ENCODE assay signal across 8 cellular contexts in genomic region chr1:38028105-38028591, GRCh38. TPM values are rescaled to one million over a fixed set of nuclear protein-coding genes. Genes with fewer than 3 reads are reported as not detected.
A peak's percentile ranks its signal among the peaks of the same experiment; 100 is the strongest.
DNase-seq lines count a peak whose midpoint lies in the region; ATAC-seq and TF ChIP-seq lines count a peak whose summit lies in the region.

No MANE protein-coding gene starts in this region.

- H4K20me1 ChIP-seq in mammary epithelial cell (ENCODE audit: insufficient read depth, low read length) = no peaks in the 10 kb centered on the region

- H3K9me3 Mint-ChIP-seq in stimulated activated naive CD8-positive, alpha-beta T cell treated with anti-CD3 and anti-CD28 coated beads, Interleukin-15, amount 100 ng/mL, for 72 hours = no peaks in the 10 kb centered on the region

- intact Hi-C loops in mammary epithelial cell (cut with micrococcal nuclease) = loop anchor here (5.0 to 10.0 kb wide), 6 partner anchors 89 to 1064 kb away; no protein-coding TSS in a partner anchor

- H3K27ac ChIP-seq in mammary epithelial cell (ENCODE audit: insufficient read depth, low read depth, low read length) = peak overlapping the region; percentile 68

- peak overlapping the region; percentile 78 for H3K4me2 ChIP-seq in mammary epithelial cell (ENCODE audit: insufficient read depth, low read depth, low read length)

- H3K9ac ChIP-seq in mammary epithelial cell (ENCODE audit: insufficient read depth, low read length) = peak overlapping the region; percentile 29

- peaks cover 66% of the 10 kb centered on the region for H3K4me1 Mint-ChIP-seq in stimulated activated naive CD8-positive, alpha-beta T cell treated with anti-CD3 and anti-CD28 coated beads, Interleukin-15, amount 100 ng/mL, for 72 hours

- CTCF ChIA-PET in mammary epithelial cell (lab: Charles Lee; ENCODE audit: low non-redundant PET) = interaction anchor here (0.6 to 1.1 kb wide), 3 partner anchors 9 to 1545 kb away, joined by 5 to 16 read pairs (median 11); no protein-coding TSS in a partner anchor

- no peaks in the 10 kb centered on the region for H3K9me3 ChIP-seq in mammary epithelial cell (replicated peaks; ENCODE audit: insufficient read depth, low read length)

- H3K27me3 Mint-ChIP-seq in stimulated activated naive CD8-positive, alpha-beta T cell treated with anti-CD3 and anti-CD28 coated beads, Interleukin-15, amount 100 ng/mL, for 72 hours = no peaks in the 10 kb centered on the region

- no peak overlapping the region for H2AFZ ChIP-seq in mammary epithelial cell (ENCODE audit: low read depth, low read length)

- ATAC-seq in GM18517 (IDR thresholded peaks at IDR 0.05; ENCODE audit: unreplicated experiment) (peak; percentile 74), GM21723 (IDR thresholded peaks at IDR 0.05; ENCODE audit: unreplicated experiment) (peak; percentile 69)
- peak; percentile 94 for ATAC-seq in stimulated activated naive CD8-positive, alpha-beta T cell treated with anti-CD3 and anti-CD28 coated beads, Interleukin-15, amount 100 ng/mL, for 72 hours

- no TSS peak for BruUV-seq in mammary epithelial cell (replicated peaks; lab: Mats Ljungman, UMichigan)

- peak overlapping the region in 1 of 2 donors; percentile 42 for H3K27ac Mint-ChIP-seq in stimulated activated naive CD8-positive, alpha-beta T cell treated with anti-CD3 and anti-CD28 coated beads, Interleukin-15, amount 100 ng/mL, for 72 hours

- H3K79me2 ChIP-seq in mammary epithelial cell (ENCODE audit: insufficient read depth, low read length) = no peaks in the 10 kb centered on the region

- dilution Hi-C loops in mammary epithelial cell (cut with HindIII; ENCODE audit: low sequenced_read_pairs) = no loop called here

- 10% methylated on average over 3 of the region's 3 CpGs for WGBS in mammary epithelial cell (ENCODE audit: low coverage, missing lambda C conversion rate)

- in situ Hi-C loops in mammary epithelial cell (cut with MboI; ENCODE audit: low sequenced_read_pairs in 2 of 2) = loop anchor here (5.0 to 25.0 kb wide), 3 partner anchors 559 to 804 kb away; no protein-coding TSS in a partner anchor

- DNase-seq in LHCN-M2 (ENCODE audit: low read depth) (peak; percentile 62), mammary epithelial cell (peak; percentile 93), AG08396 (ENCODE audit: low spot score) (no peak), KG1 (lab: John Stamatoyannopoulos, UW) (no peak), NCI-H2227 treated with DMSO at 0.1 percent for 48 hours (lab: John Stamatoyannopoulos, UW) (no peak)
- peak; percentile 80 to 91 for DNase-seq in stimulated activated naive CD8-positive, alpha-beta T cell treated with anti-CD3 and anti-CD28 coated beads, Interleukin-15, amount 100 ng/mL, for 72 hours

- no peaks in the 10 kb centered on the region for H3K27me3 ChIP-seq in mammary epithelial cell (ENCODE audit: insufficient read depth, low read length)

- H3K4me3 ChIP-seq in mammary epithelial cell (replicated peaks in 1 of 3; ENCODE audit: insufficient read depth in 1 of 3, low read depth in 2 of 3, low read length in 3 of 3) = no peak overlapping the region

- peak overlapping the region; percentile 33 to 75 for H3K4me3 Mint-ChIP-seq in stimulated activated naive CD8-positive, alpha-beta T cell treated with anti-CD3 and anti-CD28 coated beads, Interleukin-15, amount 100 ng/mL, for 72 hours

- peaks cover 65% of the 10 kb centered on the region for H3K4me1 ChIP-seq in mammary epithelial cell (ENCODE audit: insufficient read depth, low read length)

- no peak for TF ChIP-seq CTCF in mammary epithelial cell (conservative IDR thresholded peaks at IDR 0.05 in 1 of 2, IDR thresholded peaks at IDR 0.05 in 1 of 2; ENCODE audit: extremely low read depth in 1 of 2, insufficient read depth in 1 of 2, low read depth in 1 of 2, low read length in 2 of 2)

- H3K36me3 ChIP-seq in mammary epithelial cell (ENCODE audit: insufficient read depth, low read length) = peaks cover 9% of the 10 kb centered on the region

RNA-seq across cellular contexts. Expression of gene UTP11, which starts 15.6 kb away (rescaled TPM):
- 100 and 107 TPM in 2 replicates for total RNA-seq in LHCN-M2 (2014; rRNA removed)
- 33.8 TPM for polyA plus RNA-seq in LHCN-M2 (2012)
- total RNA-seq in mammary epithelial cell = 10 to 100 TPM; 34.0 to 42.1 TPM
- polyA plus RNA-seq in mammary epithelial cell = 27.0 TPM
- 11.9 TPM for polyA minus RNA-seq in mammary epithelial cell

RNA-seq across cellular contexts. Expression of gene POU3F1, which starts 18.4 kb away (rescaled TPM):
- total RNA-seq in LHCN-M2 (2014; rRNA removed) = not detected in 2 replicates
- polyA plus RNA-seq in LHCN-M2 (2012) = 0.04 TPM
- under 1 TPM; 0.17 to 0.59 TPM for total RNA-seq in mammary epithelial cell
- 0.05 TPM for polyA plus RNA-seq in mammary epithelial cell
- not detected for polyA minus RNA-seq in mammary epithelial cell

RNA-seq across cellular contexts. Expression of gene FHL3, which starts 22.8 kb away (rescaled TPM):
- 37.3 and 39.0 TPM in 2 replicates for total RNA-seq in LHCN-M2 (2014; rRNA removed)
- polyA plus RNA-seq in LHCN-M2 (2012) = 51.4 TPM
- total RNA-seq in mammary epithelial cell = 10 to 100 TPM; 21.5 to 29.0 TPM
- 15.6 TPM for polyA plus RNA-seq in mammary epithelial cell
- 77.3 TPM for polyA minus RNA-seq in mammary epithelial cell

RNA-seq across cellular contexts. Expression of gene SF3A3, which starts 38.3 kb away (rescaled TPM):
- total RNA-seq in LHCN-M2 (2014; rRNA removed) (86.7 and 96.1 TPM in 2 replicates), mammary epithelial cell (10 to 100 TPM; 55.7 to 73.8 TPM)
- polyA plus RNA-seq in LHCN-M2 (2012) = 63.9 TPM
- polyA plus RNA-seq in mammary epithelial cell = 45.0 TPM
- polyA minus RNA-seq in mammary epithelial cell = 304 TPM

Comparison
In these comparisons a context has a peak if more than half of its experiments do, and no peak if none do; other contexts are left out.
1. DNase-seq: peak in LHCN-M2 (single experiment), mammary epithelial cell (single experiment) and stimulated activated naive CD8-positive, alpha-beta T cell treated with anti-CD3 and anti-CD28 coated beads, Interleukin-15, amount 100 ng/mL, for 72 hours (2 of 2); none in AG08396 (single experiment), KG1 (single experiment) and NCI-H2227 treated with DMSO at 0.1 percent for 48 hours (single experiment).
2. Peak in every context shown above with its lines, with median percentiles within 50 percentile points of each other: ATAC-seq.